ENCODE assay signal across 8 cellular contexts in genomic region chr7:133081605-133082389, GRCh38.
DNase-seq lines count a peak whose midpoint lies in the region; ATAC-seq lines count a peak whose summit lies in the region.

TSS of gene CHCHD3 (minus strand) at chr7:133082090. CDS start at chr7:133081937, 153 bp downstream.

- ATAC-seq in GM19372 (IDR thresholded peaks at IDR 0.05; ENCODE audit: low read depth, unreplicated experiment), result peak; percentile 99
- ATAC-seq in HG03558 (IDR thresholded peaks at IDR 0.05; ENCODE audit: extremely low read depth, unreplicated experiment), result peak; percentile 97

- peak; percentile 78 to 99 (median 97) for DNase-seq in C1 segment of cervical spinal cord (lab: John Stamatoyannopoulos, UW)
- DNase-seq in NCI-H748 treated with DMSO at 0.1 percent for 48 hours (lab: John Stamatoyannopoulos, UW), result peak; percentile 95
- DNase-seq in activated CD4-positive, alpha-beta T cell treated with anti-CD3 and anti-CD28 coated beads, Interleukin-2, amount 50 U/mL, for 24 hours (ENCODE audit: low read depth in 1 of 2, low spot score in 1 of 2), result peak; percentile 86 to 98
- DNase-seq in dedifferentiated amniotic fluid mesenchymal stem cell (ENCODE audit: extremely low spot score), result peak; percentile 99
- peak; percentile 100 for DNase-seq in left kidney (ENCODE audit: low read depth, low spot score)
- DNase-seq in stimulated activated CD4-positive, alpha-beta T cell treated with anti-CD3 and anti-CD28 coated beads, Interleukin-2, amount 100 ng/mL, for 24 hours, result peak; percentile 94 to 97

Comparison
In these comparisons a context has a peak if more than half of its experiments do, and no peak if none do; other contexts are left out.
1. Peak in every context shown above with its lines: DNase-seq and ATAC-seq.